Comparison of ENCODE assay signal across 9 cellular contexts in the genomic region with DNA sequence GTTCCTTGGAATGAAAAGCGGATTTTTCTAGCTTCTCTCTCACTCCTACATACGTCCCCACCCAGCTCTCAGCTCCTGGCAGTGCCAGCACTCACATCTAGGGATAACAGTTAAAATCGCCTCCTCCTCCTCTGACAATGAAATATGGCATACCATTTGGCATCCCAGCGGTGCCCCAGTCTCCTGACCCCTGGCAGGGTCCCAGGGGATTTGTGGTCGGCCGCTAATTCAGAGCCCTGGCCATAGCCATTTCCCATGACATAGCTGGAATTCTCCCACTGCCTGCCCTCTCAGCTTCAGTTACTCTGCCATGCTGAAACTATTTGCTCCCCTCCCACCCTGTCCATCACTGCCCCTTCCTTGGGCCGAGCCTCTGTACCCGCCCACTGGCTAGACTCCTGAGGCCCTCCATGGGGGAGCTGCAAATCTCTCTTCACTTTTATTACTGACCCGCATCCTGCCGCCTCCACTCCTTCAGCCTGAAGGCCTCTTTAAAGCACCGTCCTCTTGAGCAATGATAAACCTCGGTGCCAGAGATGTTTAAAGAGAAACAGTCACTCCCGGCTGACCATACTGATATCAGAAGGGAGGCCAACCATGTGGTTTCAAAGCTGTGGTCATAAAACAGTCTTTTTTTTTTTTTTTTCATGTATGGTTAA.
DNase-seq lines count a peak whose midpoint lies in the region; ATAC-seq and TF ChIP-seq lines count a peak whose summit lies in the region.
"Had no signal": no experiment of that assay in that cellular context is flagged by ENCODE, and none has a peak within 500 bp of the region (broad histone marks: within the 10 kb centered on the region; RNA-seq: fewer than 3 reads in every experiment).

No MANE protein-coding gene starts in this region.

- H3K27me3 ChIP-seq in GM23248 (replicated peaks; ENCODE audit: insufficient read depth) (no peaks in the 10 kb centered on the region), right atrium auricular region (no peaks in the 10 kb centered on the region)
- H3K27me3 ChIP-seq: right lobe of liver had no signal

- no peak overlapping the region for H2AFZ ChIP-seq in GM23248

- peak overlapping the region; percentile 69 for H3K9ac ChIP-seq in GM23248

- peak overlapping the region; percentile 58 for H3K4me2 ChIP-seq in GM23248 (ENCODE audit: unreplicated experiment)

- no peaks in the 10 kb centered on the region for H4K20me1 ChIP-seq in GM23248 (ENCODE audit: insufficient read depth)

- ATAC-seq in GM19395 (IDR thresholded peaks at IDR 0.05; ENCODE audit: unreplicated experiment) (no peak), HG03460 (IDR thresholded peaks at IDR 0.05; ENCODE audit: unreplicated experiment) (no peak)
- ATAC-seq: right lobe of liver had no signal

- H3K4me3 ChIP-seq in GM23248 (peak overlapping the region; percentile 47), right atrium auricular region (peak overlapping the region in 1 of 2 donors; percentile 16), skeletal muscle cell (ENCODE audit: low read depth, low read length) (no peak overlapping the region)
- H3K4me3 ChIP-seq: right lobe of liver had no signal

- 0 to 1% methylated on average over 13 of the region's 13 CpGs for WGBS in GM23248 (ENCODE audit: low coverage in 1 of 2, low lambda C conversion rate in 2 of 2, missing lambda C conversion rate in 2 of 2), 2 experiments

- in situ Hi-C loops in GM23248 (cut with MboI) = no loop called here

- H3K36me3 ChIP-seq in GM23248 (ENCODE audit: low read depth) (no peaks in the 10 kb centered on the region), right atrium auricular region (no peaks in the 10 kb centered on the region)
- H3K36me3 ChIP-seq: right lobe of liver had no signal

- peaks cover 67% of the 10 kb centered on the region for H3F3A ChIP-seq in GM23248 (ENCODE audit: insufficient read depth)

- DNase-seq in GM23248 (peak; percentile 96), astrocyte of the hippocampus (ENCODE audit: low read depth, low spot score) (peak; percentile 98), right atrium auricular region (ENCODE audit: low spot score) (peak; percentile 71), skeletal muscle cell (ENCODE audit: low read depth) (peak; percentile 67), SIG-M5 treated with dmso at 0.1 percent for 504 hours (lab: John Stamatoyannopoulos, UW; ENCODE audit: unreplicated experiment) (no peak), AML-193 (lab: John Stamatoyannopoulos, UW) (no peak)
- DNase-seq: right lobe of liver had no signal

- TF ChIP-seq CTCF in right atrium auricular region (IDR thresholded peaks at IDR 0.05) = no peak

- no peaks in the 10 kb centered on the region for H3K9me2 ChIP-seq in GM23248 (ENCODE audit: insufficient read depth)

- peaks cover 48% of the 10 kb centered on the region for H3K4me1 ChIP-seq in GM23248 (ENCODE audit: insufficient read depth)
- H3K4me1 ChIP-seq in right atrium auricular region = peaks cover 0 to 24% of the 10 kb centered on the region in 2 donors
- H3K4me1 ChIP-seq: right lobe of liver had no signal

- H3K27ac ChIP-seq in GM23248 (peak overlapping the region; percentile 91), right atrium auricular region (peak overlapping the region; percentile 54 to 74)
- H3K27ac ChIP-seq: right lobe of liver had no signal

- H3K9me3 ChIP-seq in GM23248 (ENCODE audit: low read depth) (no peaks in the 10 kb centered on the region), right atrium auricular region (peaks cover 0 to 16% of the 10 kb centered on the region in 2 donors)
- H3K9me3 ChIP-seq: right lobe of liver had no signal

- no peaks in the 10 kb centered on the region for H3K79me2 ChIP-seq in GM23248 (ENCODE audit: insufficient read depth)

Comparison
In these comparisons a context has a peak if more than half of its experiments do, and no peak if none do; other contexts are left out.
1. DNase-seq: peak in GM23248 (single experiment), astrocyte of the hippocampus (single experiment), right atrium auricular region (single experiment) and skeletal muscle cell (single experiment); none in SIG-M5 treated with dmso at 0.1 percent for 504 hours (single experiment) and AML-193 (0 of 2).